ENCODE assay signal across 8 cellular contexts in the genomic region with DNA sequence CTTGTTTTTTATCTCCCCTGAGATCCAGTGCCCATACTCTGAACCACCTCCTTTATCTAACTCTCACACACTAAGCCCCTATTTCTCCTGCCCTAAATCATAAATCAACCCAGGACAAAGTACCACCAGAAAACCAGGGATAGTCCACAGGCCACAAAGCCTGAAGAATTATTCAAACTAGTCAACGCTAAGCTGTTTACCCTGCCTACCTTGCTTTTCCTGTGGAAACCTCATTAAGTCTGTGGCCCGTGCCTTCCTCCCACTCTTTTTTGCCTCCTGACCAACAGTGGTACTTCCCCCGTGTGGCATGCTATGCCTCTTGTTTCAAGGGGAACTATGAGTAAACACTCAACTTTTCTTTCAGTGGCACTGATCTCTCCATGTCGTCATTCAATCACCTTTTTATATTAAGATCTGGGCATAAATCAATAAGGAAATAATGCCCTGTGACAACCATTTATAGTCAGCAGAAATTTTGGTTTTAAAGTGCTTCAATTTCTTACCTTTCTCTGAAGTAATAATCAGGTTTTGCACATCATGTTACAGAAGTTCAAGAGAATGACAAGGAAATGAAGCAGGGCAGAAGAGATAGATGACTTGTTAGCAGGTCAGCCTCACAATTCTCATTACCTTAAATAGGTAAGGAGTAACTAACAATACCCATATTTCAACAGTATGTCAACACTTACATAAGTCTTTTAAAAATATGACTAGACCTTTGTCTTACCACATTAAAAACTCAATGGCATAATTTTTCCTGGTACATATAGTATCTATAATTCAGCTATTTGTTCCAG. TPM values are rescaled to one million over a fixed set of nuclear protein-coding genes. Genes with fewer than 3 reads are reported as not detected.
A peak's percentile ranks its signal among the peaks of the same experiment; 100 is the strongest.
DNase-seq lines count a peak whose midpoint lies in the region; ATAC-seq, FAIRE-seq and TF ChIP-seq lines count a peak whose summit lies in the region.

No MANE protein-coding gene starts in this region.

- H3K27ac Mint-ChIP-seq in CD4-positive, alpha-beta memory T cell = peak overlapping the region; percentile 75 to 95 (median 89)
- H3K27ac Mint-ChIP-seq in astrocyte (ENCODE audit: unreplicated experiment) = no peak overlapping the region

- 40 to 56% methylated on average over 4 of the region's 4 CpGs for WGBS in esophagus squamous epithelium, 2 donors

- no peak overlapping the region for H3K4me3 ChIP-seq in CD4-positive, alpha-beta memory T cell (ENCODE audit: low read length in 2 of 2)
- H3K4me3 ChIP-seq in astrocyte (ENCODE audit: insufficient read depth, low read depth, low read length) (no peak overlapping the region), esophagus squamous epithelium (no peak overlapping the region)

- peaks cover 32% of the 10 kb centered on the region for H3K79me2 ChIP-seq in astrocyte (ENCODE audit: insufficient read depth, low read length)

- peak overlapping the region; percentile 31 for H3K27ac ChIP-seq in CD4-positive, alpha-beta memory T cell (ENCODE audit: low read depth, low read length)
- H3K27ac ChIP-seq in astrocyte (ENCODE audit: low read depth, low read length) = no peak overlapping the region
- H3K27ac ChIP-seq in esophagus squamous epithelium = no peak overlapping the region
- H3K27ac ChIP-seq in caudate nucleus (ENCODE audit: low read depth, low read length) = no peak overlapping the region

- CTCF ChIA-PET in CD4-positive, alpha-beta memory T cell (lab: Charles Lee; ENCODE audit: partially characterized antibody) = no interaction called here

- H3K4me3 Mint-ChIP-seq in CD4-positive, alpha-beta memory T cell = peak overlapping the region in 7 of 8 donors; percentile 19 to 78 (median 49)
- no peak overlapping the region for H3K4me3 Mint-ChIP-seq in astrocyte (ENCODE audit: unreplicated experiment)

- TF ChIP-seq CTCF in astrocyte (IDR thresholded peaks at IDR 0.05; ENCODE audit: insufficient read depth, low read depth, low read length) (no peak), esophagus squamous epithelium (IDR thresholded peaks at IDR 0.05) (no peak)

- H2AFZ ChIP-seq in astrocyte (ENCODE audit: low read depth, low read length) = no peak overlapping the region

- no peaks in the 10 kb centered on the region for H3K36me3 ChIP-seq in CD4-positive, alpha-beta memory T cell (ENCODE audit: insufficient read depth, low read length)
- no peaks in the 10 kb centered on the region for H3K36me3 ChIP-seq in astrocyte (ENCODE audit: insufficient read depth, low read length)
- peaks cover 0 to 36% (median 0%) of the 10 kb centered on the region in 3 donors for H3K36me3 ChIP-seq in esophagus squamous epithelium

- H3K9ac ChIP-seq in astrocyte (ENCODE audit: low read length) = no peak overlapping the region

- peaks cover 0 to 2% (median 0%) of the 10 kb centered on the region in 8 donors for H3K9me3 Mint-ChIP-seq in CD4-positive, alpha-beta memory T cell
- no peaks in the 10 kb centered on the region for H3K9me3 Mint-ChIP-seq in astrocyte (ENCODE audit: unreplicated experiment)

- peaks cover 31 to 49% (median 43%) of the 10 kb centered on the region in 4 donors for H3K4me1 Mint-ChIP-seq in CD4-positive, alpha-beta memory T cell
- H3K4me1 Mint-ChIP-seq in astrocyte (ENCODE audit: low read depth, unreplicated experiment) = peaks cover 10% of the 10 kb centered on the region

- H3K27me3 ChIP-seq in CD4-positive, alpha-beta memory T cell (ENCODE audit: insufficient read depth, low read length) = no peaks in the 10 kb centered on the region
- H3K27me3 ChIP-seq in astrocyte (ENCODE audit: insufficient read depth, low read length) (no peaks in the 10 kb centered on the region), esophagus squamous epithelium (no peaks in the 10 kb centered on the region)

- TF ChIP-seq POLR2A in esophagus squamous epithelium (IDR thresholded peaks at IDR 0.05) = no peak

- no peak for FAIRE-seq in astrocyte (lab: Jason Lieb, UNC)

- H3K27me3 Mint-ChIP-seq in CD4-positive, alpha-beta memory T cell = no peaks in the 10 kb centered on the region
- no peaks in the 10 kb centered on the region for H3K27me3 Mint-ChIP-seq in astrocyte (ENCODE audit: low read depth, unreplicated experiment)

- peaks cover 38% of the 10 kb centered on the region for H3K4me1 ChIP-seq in CD4-positive, alpha-beta memory T cell (ENCODE audit: insufficient read depth, low read length)
- H3K4me1 ChIP-seq in astrocyte (ENCODE audit: insufficient read depth, low read length) (no peaks in the 10 kb centered on the region), esophagus squamous epithelium (peaks cover 0 to 15% (median 0%) of the 10 kb centered on the region in 3 donors)

- peak; percentile 62 for ATAC-seq in HG02885 (IDR thresholded peaks at IDR 0.05; ENCODE audit: poor library complexity, unreplicated experiment)

- peak; percentile 33 to 77 (median 45) for DNase-seq in CD4-positive, alpha-beta memory T cell
- DNase-seq in T-helper 9 cell (peak; percentile 11), astrocyte (ENCODE audit: low read depth) (peak; percentile 12), esophagus squamous epithelium (lab: John Stamatoyannopoulos, UW) (no peak), caudate nucleus (lab: John Stamatoyannopoulos, UW) (no peak), NOMO-1 treated with DMSO at 0.1 percent for 48 hours (lab: John Stamatoyannopoulos, UW; ENCODE audit: unreplicated experiment) (no peak)
- DNase-seq in stimulated activated CD8-positive, alpha-beta memory T cell treated with anti-CD3 and anti-CD28 coated beads, Interleukin-2, amount 100 ng/mL, for 1 hour (ENCODE audit: low read depth in 2 of 2) = peak; percentile 18 to 53

- intact Hi-C loops in CD4-positive, alpha-beta memory T cell (cut with micrococcal nuclease) = no loop called here
- intact Hi-C loops in esophagus squamous epithelium (cut with DNase I) = no loop called here

- H3K4me2 ChIP-seq in astrocyte (ENCODE audit: low read length) = no peak overlapping the region

- H4K20me1 ChIP-seq in astrocyte (ENCODE audit: insufficient read depth, low read length) = peaks cover 6% of the 10 kb centered on the region

- POLR2A ChIA-PET in CD4-positive, alpha-beta memory T cell (lab: Charles Lee; ENCODE audit: partially characterized antibody) = interaction anchor here (1.2 kb wide), 1 partner anchor 32 kb away, joined by 3 read pairs; no protein-coding TSS in a partner anchor

- no peaks in the 10 kb centered on the region for H3K9me3 ChIP-seq in CD4-positive, alpha-beta memory T cell (ENCODE audit: control insufficient read depth in 1 of 2, low read length in 2 of 2)
- H3K9me3 ChIP-seq in astrocyte (ENCODE audit: insufficient read depth, low read depth, low read length) (no peaks in the 10 kb centered on the region), esophagus squamous epithelium (no peaks in the 10 kb centered on the region)

- H3K36me3 Mint-ChIP-seq in CD4-positive, alpha-beta memory T cell = peaks cover 10 to 17% of the 10 kb centered on the region in 2 donors
- no peaks in the 10 kb centered on the region for H3K36me3 Mint-ChIP-seq in astrocyte (ENCODE audit: low read depth, unreplicated experiment)

RNA-seq across cellular contexts. Expression of a gene that starts 32.1 kb away (rescaled TPM):
- 10 to 100 TPM; 21.1 to 22.6 TPM for total RNA-seq in CD4-positive, alpha-beta memory T cell
- polyA plus RNA-seq in CD4-positive, alpha-beta memory T cell = 1 to 10 TPM; 4.8 to 5.9 TPM
- total RNA-seq in astrocyte = 22.1 and 23.7 TPM in 2 replicates
- total RNA-seq in esophagus squamous epithelium = 10 to 100 TPM; 13.8 to 21.9 (median 15.8) TPM

Comparison
In these comparisons a context has a peak if more than half of its experiments do, and no peak if none do; other contexts are left out.
1. DNase-seq: peak in CD4-positive, alpha-beta memory T cell (5 of 5), T-helper 9 cell (single experiment), astrocyte (single experiment) and stimulated activated CD8-positive, alpha-beta memory T cell treated with anti-CD3 and anti-CD28 coated beads, Interleukin-2, amount 100 ng/mL, for 1 hour (2 of 2); none in esophagus squamous epithelium (single experiment), caudate nucleus (0 of 61) and NOMO-1 treated with DMSO at 0.1 percent for 48 hours (single experiment).